Comparison of ENCODE assay signal across 8 cellular contexts in the genomic region with DNA sequence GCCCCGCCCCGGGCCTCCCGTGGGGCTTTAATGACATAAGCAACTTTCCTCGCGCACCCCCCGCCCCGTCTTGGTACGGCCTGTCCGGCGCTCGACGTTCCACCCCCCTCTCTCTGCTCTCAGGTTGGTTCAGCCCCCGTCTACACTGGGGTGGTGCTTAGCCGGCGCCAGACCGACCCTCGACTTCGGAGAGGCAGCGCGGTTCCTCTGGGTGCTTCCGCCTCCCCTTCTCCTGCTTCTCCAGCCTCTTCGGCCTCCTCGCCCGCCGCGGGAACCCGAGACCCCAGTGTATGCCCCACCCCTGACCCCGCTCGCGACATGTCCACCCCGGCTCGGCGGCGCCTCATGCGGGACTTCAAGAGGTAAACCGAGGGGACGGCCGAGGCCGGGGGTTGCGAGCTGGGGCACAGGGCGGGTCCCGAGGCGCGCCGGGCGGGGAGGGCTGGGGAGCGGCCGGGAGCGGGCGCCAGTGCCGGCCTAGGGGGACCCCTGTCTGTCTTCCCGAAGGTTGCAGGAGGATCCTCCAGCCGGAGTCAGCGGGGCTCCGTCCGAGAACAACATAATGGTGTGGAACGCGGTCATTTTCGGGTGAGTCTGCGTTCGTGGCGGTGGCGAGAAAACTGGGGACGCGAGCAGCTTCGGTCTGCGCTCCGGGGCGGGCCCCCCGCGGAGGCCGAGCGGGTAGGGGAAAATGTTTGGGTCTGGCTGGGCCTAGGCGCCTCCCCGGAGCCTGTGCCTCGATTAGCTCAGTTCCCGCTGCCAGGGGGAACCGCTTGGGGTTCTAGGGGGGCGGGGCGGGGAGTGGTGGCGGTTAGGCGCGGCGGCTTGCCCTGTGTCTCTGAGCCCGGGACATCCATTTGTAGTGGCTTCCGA. TPM values are rescaled to one million over a fixed set of nuclear protein-coding genes. Genes with fewer than 3 reads are reported as not detected.
A peak's percentile ranks its signal among the peaks of the same experiment; 100 is the strongest.
DNase-seq lines count a peak whose midpoint lies in the region; ATAC-seq lines count a peak whose summit lies in the region.

Gene UBE2A, plus strand, starts transcription at position 170 of the 873 bp plus-strand sequence. Its CDS starts 149 bp downstream, at position 319.

- no peaks in the 10 kb centered on the region for H3K9me3 Mint-ChIP-seq in effector memory CD8-positive, alpha-beta T cell
- H3K9me3 Mint-ChIP-seq in memory B cell = no peaks in the 10 kb centered on the region

- ATAC-seq in GM21381 (IDR thresholded peaks at IDR 0.05; ENCODE audit: unreplicated experiment) (peak; percentile 84), memory B cell (ENCODE audit: low read depth) (peak; percentile 87)
- ATAC-seq in effector memory CD8-positive, alpha-beta T cell (replicated peaks) = peak; percentile 91

- in situ Hi-C loops in Caki2 (cut with HindIII; ENCODE audit: low pct_unique_long_range_greater_than_20kb, low sequenced_read_pairs) = no loop called here

- H3K36me3 Mint-ChIP-seq in effector memory CD8-positive, alpha-beta T cell (ENCODE audit: insufficient read depth) = peaks cover 12% of the 10 kb centered on the region
- H3K36me3 Mint-ChIP-seq in memory B cell = no peaks in the 10 kb centered on the region

- DNase-seq in Caki2 (ENCODE audit: low read depth) (peak; percentile 86), HUDEP-2 (lab: John Stamatoyannopoulos, UW; ENCODE audit: unreplicated experiment in 76 of 76) (peak in 75 of 76 experiments; percentile 1 to 82 (median 64)), NOMO-1 treated with DMSO at 0.1 percent for 48 hours (lab: John Stamatoyannopoulos, UW; ENCODE audit: unreplicated experiment) (peak; percentile 76), memory B cell (ENCODE audit: low spot score in 2 of 2) (peak; percentile 74 to 85)
- DNase-seq in activated CD8-positive, alpha-beta memory T cell treated with anti-CD3 and anti-CD28 coated beads for 4 hours (ENCODE audit: low read depth in 2 of 2) = peak; percentile 77 to 78
- DNase-seq in effector memory CD8-positive, alpha-beta T cell = peak; percentile 82 to 86 (median 86)
- DNase-seq in stimulated activated CD8-positive, alpha-beta memory T cell treated with anti-CD3 and anti-CD28 coated beads, Interleukin-12 subunit alpha, Interleukin-12 subunit beta, amount 100 ng/mL, for 24 hours (ENCODE audit: extremely low read depth) = peak; percentile 67

- no peaks in the 10 kb centered on the region for H3K27me3 Mint-ChIP-seq in effector memory CD8-positive, alpha-beta T cell
- no peaks in the 10 kb centered on the region for H3K27me3 Mint-ChIP-seq in memory B cell

- peak within 1 kb of the TSS; percentile 89 to 92 for H3K4me3 Mint-ChIP-seq in effector memory CD8-positive, alpha-beta T cell
- peak within 1 kb of the TSS; percentile 98 for H3K4me3 Mint-ChIP-seq in memory B cell

- H3K4me1 Mint-ChIP-seq in effector memory CD8-positive, alpha-beta T cell (ENCODE audit: low read depth in 2 of 2) = peaks cover 9 to 16% of the 10 kb centered on the region in 2 donors
- H3K4me1 Mint-ChIP-seq in memory B cell = peaks cover 13% of the 10 kb centered on the region

- H3K27ac Mint-ChIP-seq in effector memory CD8-positive, alpha-beta T cell = peak within 1 kb of the TSS; percentile 85 to 89
- peak within 1 kb of the TSS; percentile 93 for H3K27ac Mint-ChIP-seq in memory B cell

RNA-seq across cellular contexts. Expression of gene UBE2A, which starts in this region (rescaled TPM):
- 32.4 and 46.1 TPM in 2 replicates for total RNA-seq in Caki2 (2014; rRNA removed; shearing (Covaris generic); ENCODE audit: low replicate concordance)

Comparison
In these comparisons a context has a peak if more than half of its experiments do, and no peak if none do; other contexts are left out.
1. Peak in every context shown above with its lines: DNase-seq and ATAC-seq.